In genomic region chr17:73952498-73953205, GRCh38 we compare ENCODE assay signal across 8 cellular contexts.
DNase-seq lines count a peak whose midpoint lies in the region; ATAC-seq and TF ChIP-seq lines count a peak whose summit lies in the region.

No MANE protein-coding gene starts in this region.

- TF ChIP-seq CTCF in Calu3 (IDR thresholded peaks at IDR 0.05; ENCODE audit: unreplicated experiment), result no peak
- no peak for TF ChIP-seq CTCF in HFFc6 (IDR thresholded peaks at IDR 0.05)

- H3K36me3 Mint-ChIP-seq in Calu3 (ENCODE audit: insufficient read depth, unreplicated experiment), result no peaks in the 10 kb centered on the region
- H3K36me3 Mint-ChIP-seq in HFFc6 (ENCODE audit: low read depth), result no peaks in the 10 kb centered on the region

- H3K9me3 ChIP-seq in iPS-18a (ENCODE audit: control insufficient read depth, low read depth, low read length), result no peaks in the 10 kb centered on the region

- H3K27me3 Mint-ChIP-seq in Calu3 (ENCODE audit: unreplicated experiment) (peaks cover 5% of the 10 kb centered on the region), HFFc6 (ENCODE audit: insufficient read depth) (no peaks in the 10 kb centered on the region)

- H3K4me1 ChIP-seq in iPS-18a (ENCODE audit: control insufficient read depth, low read depth, low read length), result peaks cover 6% of the 10 kb centered on the region

- DNase-seq in Calu3 (peak; percentile 19), NCI-H2227 treated with DMSO at 0.1 percent for 48 hours (lab: John Stamatoyannopoulos, UW) (peak; percentile 15), HFFc6 (no peak), NCI-H2196 (lab: John Stamatoyannopoulos, UW; ENCODE audit: unreplicated experiment) (no peak)
- peak; percentile 70 for DNase-seq in activated effector memory CD4-positive, alpha-beta T cell treated with anti-CD3 and anti-CD28 coated beads, Interleukin-2, amount 50 U/mL, for 16 hours
- DNase-seq in stimulated activated CD4-positive, alpha-beta T cell treated with anti-CD3 and anti-CD28 coated beads, Interleukin-1b, Interleukin-23, amount 100 ng/mL, for 4 hours (ENCODE audit: low read depth in 2 of 2), result peak; percentile 15 to 25

- peak overlapping the region; percentile 53 for H3K4me3 ChIP-seq in iPS-18a (ENCODE audit: low read length)

- no TSS peak for BruUV-seq in Calu3 (replicated peaks; lab: Mats Ljungman, UMichigan)

- intact Hi-C loops in Calu3 (cut with micrococcal nuclease; ENCODE audit: unreplicated experiment), result no loop called here

- H3K36me3 ChIP-seq in iPS-18a (ENCODE audit: control insufficient read depth, low read depth, low read length), result no peaks in the 10 kb centered on the region

- no peak overlapping the region for H3K27ac ChIP-seq in iPS-18a (ENCODE audit: low read length)

- no peak overlapping the region for H3K4me3 Mint-ChIP-seq in Calu3 (ENCODE audit: low read depth, unreplicated experiment)
- H3K4me3 Mint-ChIP-seq in HFFc6, result no peak overlapping the region

- peak overlapping the region; percentile 42 for H3K9ac ChIP-seq in iPS-18a (ENCODE audit: low read length)

- no peak overlapping the region for H3K27ac Mint-ChIP-seq in Calu3 (ENCODE audit: unreplicated experiment)
- no peak overlapping the region for H3K27ac Mint-ChIP-seq in HFFc6

- peaks cover 27% of the 10 kb centered on the region for H3K27me3 ChIP-seq in iPS-18a (ENCODE audit: control insufficient read depth, insufficient read depth, low read length)

- ATAC-seq in HG02610 (IDR thresholded peaks at IDR 0.05; ENCODE audit: unreplicated experiment), result no peak

- CTCF ChIA-PET in Calu3 (lab: Charles Lee), result no interaction called here

- H3K4me1 Mint-ChIP-seq in Calu3 (ENCODE audit: low read depth, unreplicated experiment) (no peaks in the 10 kb centered on the region), HFFc6 (ENCODE audit: low read depth) (no peaks in the 10 kb centered on the region)

- H3K9me3 Mint-ChIP-seq in Calu3 (ENCODE audit: low read depth, unreplicated experiment) (no peaks in the 10 kb centered on the region), HFFc6 (peaks cover 36% of the 10 kb centered on the region)

Comparison
In these comparisons a context has a peak if more than half of its experiments do, and no peak if none do; other contexts are left out.
1. DNase-seq: peak in Calu3 (single experiment), NCI-H2227 treated with DMSO at 0.1 percent for 48 hours (single experiment), activated effector memory CD4-positive, alpha-beta T cell treated with anti-CD3 and anti-CD28 coated beads, Interleukin-2, amount 50 U/mL, for 16 hours (single experiment) and stimulated activated CD4-positive, alpha-beta T cell treated with anti-CD3 and anti-CD28 coated beads, Interleukin-1b, Interleukin-23, amount 100 ng/mL, for 4 hours (2 of 2); none in HFFc6 (single experiment) and NCI-H2196 (single experiment).